In the genomic region with DNA sequence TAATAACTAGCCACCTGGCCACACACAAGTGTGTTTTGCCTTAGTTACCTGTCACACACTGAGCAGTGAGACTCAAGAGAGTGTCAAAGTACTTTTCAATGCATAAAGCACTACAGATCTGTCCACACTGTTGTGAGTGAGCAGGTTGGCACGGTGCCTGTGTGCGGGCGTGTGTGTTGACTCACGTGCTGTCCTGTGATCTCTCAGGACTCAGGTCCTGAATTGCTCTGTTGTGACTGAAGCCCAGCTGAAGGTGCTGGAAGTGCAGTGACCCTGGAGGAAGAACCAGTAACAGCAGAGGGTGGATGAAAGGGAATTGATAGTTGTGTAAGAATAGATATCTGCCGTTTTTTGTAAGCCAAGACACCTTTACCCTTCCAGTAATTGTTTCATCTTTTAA, we compare ENCODE assay signal across 9 cellular contexts. TPM values are rescaled to one million over a fixed set of nuclear protein-coding genes. Genes with fewer than 3 reads are reported as not detected.
DNase-seq lines count a peak whose midpoint lies in the region; ATAC-seq, FAIRE-seq and TF ChIP-seq lines count a peak whose summit lies in the region.
"Had no signal": no experiment of that assay in that cellular context is flagged by ENCODE, and none has a peak within 500 bp of the region (broad histone marks: within the 10 kb centered on the region; RNA-seq: fewer than 3 reads in every experiment).

No MANE protein-coding gene starts in this region.

- CTCF ChIA-PET in endothelial cell of umbilical vein (lab: Charles Lee), result no interaction called here

- no peak for FAIRE-seq in endothelial cell of umbilical vein (lab: Jason Lieb, UNC)
- FAIRE-seq: colon had no signal

- no peak for TF ChIP-seq POLR2A in endothelial cell of umbilical vein (IDR thresholded peaks at IDR 0.05; ENCODE audit: low read depth, low read length)

- no peak overlapping the region for H3K9ac ChIP-seq in endothelial cell of umbilical vein (replicated peaks; ENCODE audit: extremely low read depth, insufficient read depth, low read length)

- H3K4me3 ChIP-seq in GM23338 (no peak overlapping the region), endothelial cell of umbilical vein (replicated peaks in 1 of 3; ENCODE audit: insufficient read depth in 1 of 3, low read depth in 1 of 3, low read length in 3 of 3) (no peak overlapping the region)

- no peak for DNase-seq in GM23338 (ENCODE audit: low spot score)
- DNase-seq in NCI-H69 (lab: John Stamatoyannopoulos, UW), result peak; percentile 71
- DNase-seq in endothelial cell of umbilical vein (ENCODE audit: low read depth, low spot score), result peak; percentile 51
- no peak for DNase-seq in sciatic nerve (ENCODE audit: low spot score)
- DNase-seq in MV-4-11 (lab: John Stamatoyannopoulos, UW), result no peak
- no peak for DNase-seq in KG1 (lab: John Stamatoyannopoulos, UW)
- no peak for DNase-seq in Ammon's horn (ENCODE audit: low spot score)

- no peak for TF ChIP-seq CTCF in GM23338 (conservative IDR thresholded peaks at IDR 0.05; ENCODE audit: low read depth in 2 of 2)
- no peak for TF ChIP-seq CTCF in endothelial cell of umbilical vein (IDR thresholded peaks at IDR 0.05; ENCODE audit: extremely low read depth in 1 of 2, insufficient read depth in 1 of 2, low read depth in 1 of 2, low read length in 2 of 2)

- H3K27me3 Mint-ChIP-seq in GM23338 (ENCODE audit: insufficient read depth, low read depth, poor library complexity), result no peaks in the 10 kb centered on the region

- peaks cover 2% of the 10 kb centered on the region for H3K9me1 ChIP-seq in endothelial cell of umbilical vein (replicated peaks; ENCODE audit: control insufficient read depth, extremely low read depth, insufficient read depth, low read length)

- no peaks in the 10 kb centered on the region for H3K27me3 ChIP-seq in GM23338 (ENCODE audit: insufficient read depth)
- peaks cover 7 to 19% of the 10 kb centered on the region in 2 experiments for H3K27me3 ChIP-seq in endothelial cell of umbilical vein (ENCODE audit: control insufficient read depth in 2 of 2, insufficient read depth in 2 of 2, low read length in 2 of 2)

- peaks cover 12% of the 10 kb centered on the region for H3K9me3 Mint-ChIP-seq in GM23338

- H3K4me1 ChIP-seq in GM23338 (ENCODE audit: insufficient read depth), result no peaks in the 10 kb centered on the region
- no peaks in the 10 kb centered on the region for H3K4me1 ChIP-seq in endothelial cell of umbilical vein (ENCODE audit: control insufficient read depth, extremely low read depth, insufficient read depth, low read length)

- no peaks in the 10 kb centered on the region for H3F3A ChIP-seq in GM23338 (replicated peaks; ENCODE audit: low read depth)

- intact Hi-C loops in endothelial cell of umbilical vein (cut with micrococcal nuclease) (no loop called here), sciatic nerve (cut with DNase I) (no loop called here)

- no peak overlapping the region for H3K4me3 Mint-ChIP-seq in GM23338

- peak; percentile 49; the same call in 2 of the 3 replicates for ATAC-seq in GM23338
- ATAC-seq in sciatic nerve, result peak; percentile 32
- ATAC-seq in HG02970 (IDR thresholded peaks at IDR 0.05; ENCODE audit: low FRiP score, unreplicated experiment), result no peak

- peaks cover 11% of the 10 kb centered on the region for H3K36me3 Mint-ChIP-seq in GM23338 (ENCODE audit: low read depth)

- H3K9me3 ChIP-seq in endothelial cell of umbilical vein (replicated peaks; ENCODE audit: control insufficient read depth, insufficient read depth, low read length), result no peaks in the 10 kb centered on the region

- peaks cover 59% of the 10 kb centered on the region for H3K79me2 ChIP-seq in GM23338 (replicated peaks; ENCODE audit: insufficient read depth)
- H3K79me2 ChIP-seq in endothelial cell of umbilical vein (ENCODE audit: control insufficient read depth, insufficient read depth, low read length), result no peaks in the 10 kb centered on the region

- dilution Hi-C loops in endothelial cell of umbilical vein (cut with MboI; ENCODE audit: extremely low pct_ligation_motif_present, low sequenced_read_pairs), result no loop called here

- no peaks in the 10 kb centered on the region for H3K9me2 ChIP-seq in GM23338 (ENCODE audit: insufficient read depth)

- H3K4me2 ChIP-seq in GM23338 (no peak overlapping the region), endothelial cell of umbilical vein (ENCODE audit: insufficient read depth, low read length) (no peak overlapping the region)

- H3K27ac ChIP-seq in GM23338 (ENCODE audit: low read depth) (no peak overlapping the region), endothelial cell of umbilical vein (ENCODE audit: insufficient read depth, low read depth, low read length) (no peak overlapping the region)

- POLR2A ChIA-PET in endothelial cell of umbilical vein (lab: Charles Lee), result no interaction called here

- H3K27ac Mint-ChIP-seq in GM23338, result no peak overlapping the region

- H3K4me1 Mint-ChIP-seq in GM23338, result no peaks in the 10 kb centered on the region

- H2AFZ ChIP-seq in GM23338, result no peak overlapping the region
- H2AFZ ChIP-seq in endothelial cell of umbilical vein (ENCODE audit: low read depth, low read length), result no peak overlapping the region

- H4K20me1 ChIP-seq in GM23338 (replicated peaks; ENCODE audit: insufficient read depth) (no peaks in the 10 kb centered on the region), endothelial cell of umbilical vein (replicated peaks; ENCODE audit: control insufficient read depth, extremely low read depth, insufficient read depth, low read length) (no peaks in the 10 kb centered on the region)

- no peaks in the 10 kb centered on the region for H3K36me3 ChIP-seq in GM23338 (ENCODE audit: insufficient read depth)
- H3K36me3 ChIP-seq in endothelial cell of umbilical vein (ENCODE audit: control insufficient read depth in 2 of 2, extremely low read depth in 1 of 2, insufficient read depth in 2 of 2, low read length in 2 of 2), result no peaks in the 10 kb centered on the region

- BruUV-seq in endothelial cell of umbilical vein (replicated peaks; lab: Mats Ljungman, UMichigan), result no TSS peak

TF ChIP-seq in GM23338, 12 proteins besides CTCF, POLR2A, EP300 and RAD21 (continues in another document):
- TF ChIP-seq ZNF114 (CRISPR knock-in tag; IDR thresholded peaks at IDR 0.05) (no peak), CREB1 (CRISPR knock-in tag; IDR thresholded peaks at IDR 0.05; ENCODE audit: low read depth) (no peak), EZH2 (IDR thresholded peaks at IDR 0.05; ENCODE audit: low read depth, unreplicated experiment) (no peak)

TF ChIP-seq in endothelial cell of umbilical vein, 7 proteins besides CTCF, POLR2A, EP300 and RAD21:
- TF ChIP-seq FOS (IDR thresholded peaks at IDR 0.05; ENCODE audit: borderline replicate concordance, insufficient read depth, low read length), result no peak
- no peak for TF ChIP-seq POLR2AphosphoS5 (IDR thresholded peaks at IDR 0.05; ENCODE audit: insufficient read depth, low read depth, low read length)
- TF ChIP-seq JUN (IDR thresholded peaks at IDR 0.05; ENCODE audit: borderline replicate concordance, insufficient read depth, insufficient read length, low read depth), result no peak
- TF ChIP-seq EZH2 (IDR thresholded peaks at IDR 0.05; ENCODE audit: borderline replicate concordance, low read depth, low read length, severe bottlenecking), result no peak
- TF ChIP-seq GATA2 (IDR thresholded peaks at IDR 0.05; ENCODE audit: insufficient read depth, insufficient read length, low read depth, low read length), result no peak
- TF ChIP-seq, protein P1, sequence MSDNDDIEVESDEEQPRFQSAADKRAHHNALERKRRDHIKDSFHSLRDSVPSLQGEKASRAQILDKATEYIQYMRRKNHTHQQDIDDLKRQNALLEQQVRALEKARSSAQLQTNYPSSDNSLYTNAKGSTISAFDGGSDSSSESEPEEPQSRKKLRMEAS (IDR thresholded peaks at IDR 0.05; ENCODE audit: insufficient read depth, insufficient read length), result no peak
- no peak for TF ChIP-seq MYC (IDR thresholded peaks at IDR 0.05; ENCODE audit: low read depth, low read length)

RNA-seq across cellular contexts. Expression of a gene that starts 18.3 kb away (rescaled TPM):
- total RNA-seq in GM23338 (2014; rRNA removed; shearing (Covaris generic)), result 30.9 and 37.6 TPM in 2 replicates
- polyA plus RNA-seq in GM23338 (2016; fragmentation: Nextera tagmentation; extraction: Ambion mirVana) (10.5 and 12.1 TPM in 2 replicates), endothelial cell of umbilical vein (0.18 TPM in 1 of 2 replicates, not detected in the other)
- total RNA-seq in endothelial cell of umbilical vein (not detected in 2 replicates), sciatic nerve (3.1 TPM)
- not detected in 2 replicates for polyA plus RNA-seq in endothelial cell of umbilical vein (2011; cell fraction: cytosol; rRNA removed)
- polyA plus RNA-seq in endothelial cell of umbilical vein (2011; cell fraction: nucleus; rRNA removed), result not detected in 2 replicates
- polyA plus RNA-seq in endothelial cell of umbilical vein (2012), result not detected in 2 replicates
- polyA minus RNA-seq in endothelial cell of umbilical vein, result not detected in 2 replicates
- polyA minus RNA-seq in endothelial cell of umbilical vein (2011; cell fraction: cytosol; rRNA and poly(A)+ RNA removed), result 0.61 TPM
- not detected in 2 replicates for polyA minus RNA-seq in endothelial cell of umbilical vein (2011; cell fraction: nucleus; rRNA and poly(A)+ RNA removed)

Comparison
In these comparisons a context has a peak if more than half of its experiments do, and no peak if none do; other contexts are left out.
1. DNase-seq: peak in NCI-H69 (single experiment) and endothelial cell of umbilical vein (single experiment); none in GM23338 (single experiment), sciatic nerve (single experiment), MV-4-11 (single experiment), KG1 (single experiment) and Ammon's horn (single experiment).